25 cellular contexts compared by ENCODE assay signal in genomic region chr1:244647819-244648218, GRCh38.
"Had no signal": no experiment of that assay in that cellular context is flagged by ENCODE, and none has a peak within 500 bp of the region (broad histone marks: within the 10 kb centered on the region; RNA-seq: fewer than 3 reads in every experiment).

No MANE protein-coding gene starts in this region.

- H3K27ac ChIP-seq: esophagus squamous epithelium, heart right ventricle, lower lobe of right lung, parathyroid adenoma, suprapubic skin, transverse colon had no signal

- H3K36me3 Mint-ChIP-seq: natural killer cell had no signal

- H3K36me3 ChIP-seq: esophagus squamous epithelium, heart right ventricle, lower lobe of right lung, suprapubic skin, transverse colon had no signal

- H3K4me3 ChIP-seq: esophagus squamous epithelium, heart right ventricle, lower lobe of right lung, smooth muscle cell, suprapubic skin, transverse colon had no signal

- H3K27me3 ChIP-seq: esophagus squamous epithelium, heart right ventricle, suprapubic skin, transverse colon had no signal

- H3K27ac Mint-ChIP-seq: dendritic cell treated with granulocyte-macrophage colony-stimulating factor and Interleukin-4, amounts not matched to agents 40 ng/mL and 50 ng/mL, for 4 days; endodermal cell; natural killer cell; progenitor cell of endocrine pancreas; stimulated activated naive CD8-positive, alpha-beta T cell treated with anti-CD3 and anti-CD28 coated beads, Interleukin-15, amount 100 ng/mL, for 72 hours had no signal

- DNase-seq: cerebellar nuclear complex; effector CD8-positive, alpha-beta T cell; endodermal cell; erythroblast; esophagus squamous epithelium; foreskin melanocyte; glutamatergic neuron; heart right ventricle; hippocampal formation; left ventricle myocardium superior; lower lobe of right lung; natural killer cell; stimulated activated CD4-positive, alpha-beta T cell treated with anti-CD3 and anti-CD28 coated beads, Interleukin-12 subunit alpha, Interleukin-12 subunit beta, amount 100 ng/mL, for 4 hours; stimulated activated CD4-positive, alpha-beta T cell treated with anti-CD3 and anti-CD28 coated beads, Interleukin-1b, Interleukin-23, amount 100 ng/mL, for 48 hours; stimulated activated CD4-positive, alpha-beta T cell treated with anti-CD3 and anti-CD28 coated beads, Interleukin-4, amount 100 ng/mL, for 1 hour; stimulated activated CD8-positive, alpha-beta memory T cell treated with anti-CD3 and anti-CD28 coated beads, Interleukin-4, amount 100 ng/mL, for 48 hours; stimulated activated naive CD4-positive, alpha-beta T cell; stimulated activated naive CD8-positive, alpha-beta T cell treated with anti-CD3 and anti-CD28 coated beads, Interleukin-15, amount 100 ng/mL, for 72 hours; transverse colon had no signal

- H2AFZ ChIP-seq: parathyroid adenoma had no signal

- H3K9ac ChIP-seq: parathyroid adenoma had no signal

- ATAC-seq: heart right ventricle; left ventricle myocardium superior; lower lobe of right lung; natural killer cell; sciatic nerve; stimulated activated naive CD8-positive, alpha-beta T cell treated with anti-CD3 and anti-CD28 coated beads, Interleukin-15, amount 100 ng/mL, for 72 hours had no signal

- H3K9me3 Mint-ChIP-seq: dendritic cell treated with granulocyte-macrophage colony-stimulating factor and Interleukin-4, amounts not matched to agents 40 ng/mL and 50 ng/mL, for 4 days; natural killer cell had no signal

- H3K4me3 Mint-ChIP-seq: dendritic cell treated with granulocyte-macrophage colony-stimulating factor and Interleukin-4, amounts not matched to agents 40 ng/mL and 50 ng/mL, for 4 days; endodermal cell; natural killer cell; stimulated activated naive CD8-positive, alpha-beta T cell treated with anti-CD3 and anti-CD28 coated beads, Interleukin-15, amount 100 ng/mL, for 72 hours had no signal

- H3K79me2 ChIP-seq: parathyroid adenoma had no signal

- H3K4me2 ChIP-seq: smooth muscle cell had no signal

- H3K4me1 ChIP-seq: parathyroid adenoma had no signal
